Comparison of ENCODE assay signal across 14 cellular contexts in the genomic region with DNA sequence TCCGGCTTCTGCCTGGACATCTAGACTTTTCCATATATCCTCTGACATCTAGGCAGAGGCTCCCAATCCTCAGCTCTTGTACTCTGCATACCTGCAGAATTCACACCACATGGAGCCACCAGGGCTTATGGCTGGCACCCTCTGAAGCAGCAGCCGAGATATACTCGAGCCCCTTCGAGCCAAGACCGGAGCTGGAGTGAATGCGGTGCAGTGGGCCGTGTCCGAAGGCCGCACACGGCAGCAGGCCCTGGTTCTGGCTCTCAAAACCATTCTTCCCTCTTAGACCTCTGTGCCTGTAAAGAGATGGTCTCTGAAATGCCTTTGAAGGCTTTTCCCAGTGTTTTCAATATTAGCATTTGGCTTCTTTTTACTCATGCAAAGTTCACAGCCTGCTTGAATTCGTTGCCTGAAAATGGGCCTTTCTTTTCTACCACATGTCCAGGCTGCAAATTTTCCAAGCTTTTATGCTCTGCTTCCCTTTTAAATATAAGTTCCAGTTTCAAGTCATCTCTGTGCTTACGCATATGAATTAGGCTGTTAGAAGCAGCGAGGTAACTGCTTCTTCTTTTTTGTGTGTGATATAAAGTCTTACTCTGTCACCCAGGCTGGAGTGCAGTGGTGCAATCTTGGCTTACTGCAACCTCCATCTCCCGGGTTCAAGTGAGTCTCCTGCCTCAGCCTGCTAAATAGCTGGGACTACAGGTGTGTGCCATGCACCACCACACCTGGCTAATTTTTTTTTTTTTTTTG. TPM values are rescaled to one million over a fixed set of nuclear protein-coding genes. Genes with fewer than 3 reads are reported as not detected.
DNase-seq lines count a peak whose midpoint lies in the region; ATAC-seq and TF ChIP-seq lines count a peak whose summit lies in the region.
"Had no signal": no experiment of that assay in that cellular context is flagged by ENCODE, and none has a peak within 500 bp of the region (broad histone marks: within the 10 kb centered on the region; RNA-seq: fewer than 3 reads in every experiment).

No MANE protein-coding gene starts in this region.

- peak overlapping the region in 1 of 2 donors; percentile 23 for H3K4me3 Mint-ChIP-seq in effector memory CD8-positive, alpha-beta T cell
- H3K4me3 Mint-ChIP-seq: WTC11 had no signal

- ATAC-seq in effector memory CD8-positive, alpha-beta T cell (replicated peaks), result no peak
- no peak for ATAC-seq in Right ventricle myocardium inferior
- ATAC-seq in HG02981 (IDR thresholded peaks at IDR 0.05; ENCODE audit: unreplicated experiment), result no peak
- ATAC-seq: WTC11 had no signal

- peaks cover 7% of the 10 kb centered on the region for H3K36me3 Mint-ChIP-seq in effector memory CD8-positive, alpha-beta T cell (ENCODE audit: insufficient read depth)

- DNase-seq in SKM-1 treated with dmso at 0.1 percent for 144 hours (lab: John Stamatoyannopoulos, UW; ENCODE audit: unreplicated experiment), result peak; percentile 52
- DNase-seq in SKM-1 (lab: John Stamatoyannopoulos, UW; ENCODE audit: unreplicated experiment), result no peak
- DNase-seq in NOMO-1 treated with DMSO at 0.1 percent for 48 hours (lab: John Stamatoyannopoulos, UW; ENCODE audit: unreplicated experiment), result peak; percentile 78
- no peak for DNase-seq in effector memory CD8-positive, alpha-beta T cell
- peak; percentile 17 for DNase-seq in pons (ENCODE audit: low spot score)
- no peak for DNase-seq in Right ventricle myocardium inferior (ENCODE audit: missing footprints)
- no peak for DNase-seq in lower leg skin (ENCODE audit: low spot score in 2 of 2)
- DNase-seq: GDM1, head of caudate nucleus had no signal

- peaks cover 36 to 38% of the 10 kb centered on the region in 2 donors for H3K4me1 Mint-ChIP-seq in effector memory CD8-positive, alpha-beta T cell (ENCODE audit: low read depth in 2 of 2)

- peaks cover 0 to 2% of the 10 kb centered on the region in 2 donors for H3K9me3 Mint-ChIP-seq in effector memory CD8-positive, alpha-beta T cell

- intact Hi-C loops in Right ventricle myocardium inferior (cut with DNase I) (no loop called here), lower leg skin (cut with DNase I; ENCODE audit: low total_unique reads) (no loop called here)

- TF ChIP-seq POLR2A in lower leg skin (IDR thresholded peaks at IDR 0.05), result no peak

- H3K27me3 Mint-ChIP-seq in effector memory CD8-positive, alpha-beta T cell, result no peaks in the 10 kb centered on the region

- no peak overlapping the region for H3K4me3 ChIP-seq in lower leg skin (ENCODE audit: low read depth, poor library complexity, severe bottlenecking)
- H3K4me3 ChIP-seq: SK-N-MC had no signal

- TF ChIP-seq CTCF in lower leg skin (IDR thresholded peaks at IDR 0.05), result no peak

- peak overlapping the region; percentile 70 to 83 for H3K27ac Mint-ChIP-seq in effector memory CD8-positive, alpha-beta T cell
- H3K27ac Mint-ChIP-seq: WTC11 had no signal

- 84 to 86% methylated on average over 14 of the region's 14 CpGs for WGBS in lower leg skin, 2 donors

RNA-seq across cellular contexts. Expression of gene SIRPB1, which starts 3.9 kb away (rescaled TPM):
- total RNA-seq in Right ventricle myocardium inferior, result 0.68 TPM
- 1 to 10 TPM in 1 of 4 donors, under 1 TPM in 2, not detected in 1; 0.30 to 2.6 (median 0.42) TPM for total RNA-seq in lower leg skin
- total RNA-seq: WTC11 had no signal

RNA-seq across cellular contexts. Expression of gene SIRPG, which starts 33.9 kb away (rescaled TPM):
- not detected for total RNA-seq in Right ventricle myocardium inferior
- total RNA-seq in lower leg skin, result under 1 TPM in 1 of 4 donors, not detected in 3; 0.89 TPM
- total RNA-seq: epithelial cell of proximal tubule, myocyte, WTC11 had no signal

Comparison
In these comparisons a context has a peak if more than half of its experiments do, and no peak if none do; other contexts are left out.
1. DNase-seq: peak in SKM-1 treated with dmso at 0.1 percent for 144 hours (single experiment), NOMO-1 treated with DMSO at 0.1 percent for 48 hours (single experiment) and pons (single experiment); none in SKM-1 (single experiment), effector memory CD8-positive, alpha-beta T cell (0 of 3), Right ventricle myocardium inferior (single experiment) and lower leg skin (0 of 2).